1 cellular context compared by ENCODE assay signal in the genomic region with DNA sequence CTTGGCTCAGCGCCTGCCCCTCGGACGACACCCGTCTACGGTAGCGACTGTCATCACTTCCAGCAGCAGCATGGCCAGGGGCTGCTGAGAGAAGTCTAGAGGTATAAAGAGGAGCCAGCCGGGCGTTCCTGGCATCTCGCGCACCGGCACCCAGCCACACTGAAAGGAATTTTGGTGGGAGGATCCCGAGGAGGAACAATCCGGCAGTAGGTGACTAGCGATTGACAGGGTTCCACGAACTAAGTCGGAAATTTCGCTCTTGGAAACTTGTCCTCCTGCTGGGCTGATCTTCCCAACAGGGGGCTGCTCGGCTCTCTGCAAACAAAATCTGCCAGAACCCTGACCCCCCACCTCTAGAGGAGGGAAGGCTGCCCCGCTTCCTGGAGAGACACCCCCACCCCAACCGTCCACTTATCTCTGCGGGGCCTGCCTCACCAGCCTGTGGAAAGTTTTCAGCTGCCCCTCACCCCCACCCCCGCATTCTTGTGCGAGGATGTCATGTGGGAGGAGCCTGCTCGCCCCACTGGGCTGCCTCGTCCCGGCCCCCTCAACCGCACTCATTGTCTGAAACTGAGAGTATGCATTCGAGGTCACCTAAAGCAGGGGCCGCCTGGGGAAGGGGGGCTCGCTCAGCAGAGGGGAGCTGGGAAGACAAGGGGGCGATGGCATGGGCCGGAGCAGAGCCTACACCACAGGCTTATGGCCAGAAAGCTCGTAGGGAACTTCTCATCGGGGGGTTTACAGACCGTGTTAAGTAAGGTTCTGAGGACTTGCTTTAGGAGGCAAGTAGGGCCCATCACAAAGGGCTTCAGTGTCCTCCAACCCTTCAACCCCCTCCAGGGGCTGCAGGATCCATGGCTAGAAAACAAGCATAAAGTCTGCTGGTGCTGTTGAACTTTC.
TF ChIP-seq lines count a peak whose summit lies in the region.

No MANE protein-coding gene starts in this region.

TF ChIP-seq in HepG2, 621 proteins besides CTCF, POLR2A, EP300 and RAD21 (continued from another document):
- TF ChIP-seq, protein P1, sequence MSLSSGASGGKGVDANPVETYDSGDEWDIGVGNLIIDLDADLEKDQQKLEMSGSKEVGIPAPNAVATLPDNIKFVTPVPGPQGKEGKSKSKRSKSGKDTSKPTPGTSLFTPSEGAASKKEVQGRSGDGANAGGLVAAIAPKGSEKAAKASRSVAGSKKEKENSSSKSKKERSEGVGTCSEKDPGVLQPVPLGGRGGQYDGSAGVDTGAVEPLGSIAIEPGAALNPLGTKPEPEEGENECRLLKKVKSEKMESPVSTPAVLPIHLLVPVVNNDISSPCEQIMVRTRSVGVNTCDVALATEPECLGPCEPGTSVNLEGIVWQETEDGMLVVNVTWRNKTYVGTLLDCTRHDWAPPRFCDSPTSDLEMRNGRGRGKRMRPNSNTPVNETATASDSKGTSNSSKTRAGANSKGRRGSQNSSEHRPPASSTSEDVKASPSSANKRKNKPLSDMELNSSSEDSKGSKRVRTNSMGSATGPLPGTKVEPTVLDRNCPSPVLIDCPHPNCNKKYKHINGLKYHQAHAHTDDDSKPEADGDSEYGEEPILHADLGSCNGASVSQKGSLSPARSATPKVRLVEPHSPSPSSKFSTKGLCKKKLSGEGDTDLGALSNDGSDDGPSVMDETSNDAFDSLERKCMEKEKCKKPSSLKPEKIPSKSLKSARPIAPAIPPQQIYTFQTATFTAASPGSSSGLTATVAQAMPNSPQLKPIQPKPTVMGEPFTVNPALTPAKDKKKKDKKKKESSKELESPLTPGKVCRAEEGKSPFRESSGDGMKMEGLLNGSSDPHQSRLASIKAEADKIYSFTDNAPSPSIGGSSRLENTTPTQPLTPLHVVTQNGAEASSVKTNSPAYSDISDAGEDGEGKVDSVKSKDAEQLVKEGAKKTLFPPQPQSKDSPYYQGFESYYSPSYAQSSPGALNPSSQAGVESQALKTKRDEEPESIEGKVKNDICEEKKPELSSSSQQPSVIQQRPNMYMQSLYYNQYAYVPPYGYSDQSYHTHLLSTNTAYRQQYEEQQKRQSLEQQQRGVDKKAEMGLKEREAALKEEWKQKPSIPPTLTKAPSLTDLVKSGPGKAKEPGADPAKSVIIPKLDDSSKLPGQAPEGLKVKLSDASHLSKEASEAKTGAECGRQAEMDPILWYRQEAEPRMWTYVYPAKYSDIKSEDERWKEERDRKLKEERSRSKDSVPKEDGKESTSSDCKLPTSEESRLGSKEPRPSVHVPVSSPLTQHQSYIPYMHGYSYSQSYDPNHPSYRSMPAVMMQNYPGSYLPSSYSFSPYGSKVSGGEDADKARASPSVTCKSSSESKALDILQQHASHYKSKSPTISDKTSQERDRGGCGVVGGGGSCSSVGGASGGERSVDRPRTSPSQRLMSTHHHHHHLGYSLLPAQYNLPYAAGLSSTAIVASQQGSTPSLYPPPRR (CRISPR knock-in tag; IDR thresholded peaks at IDR 0.05; ENCODE audit: borderline replicate concordance) = peak; percentile 68; the same call in 1 of the 2 replicates
- no peak for TF ChIP-seq ZNF839 (CRISPR knock-in tag; IDR thresholded peaks at IDR 0.05; ENCODE audit: borderline replicate concordance)
- TF ChIP-seq ZNF83 (CRISPR knock-in tag; IDR thresholded peaks at IDR 0.05; ENCODE audit: borderline replicate concordance) = no peak
- TF ChIP-seq, protein P2, sequence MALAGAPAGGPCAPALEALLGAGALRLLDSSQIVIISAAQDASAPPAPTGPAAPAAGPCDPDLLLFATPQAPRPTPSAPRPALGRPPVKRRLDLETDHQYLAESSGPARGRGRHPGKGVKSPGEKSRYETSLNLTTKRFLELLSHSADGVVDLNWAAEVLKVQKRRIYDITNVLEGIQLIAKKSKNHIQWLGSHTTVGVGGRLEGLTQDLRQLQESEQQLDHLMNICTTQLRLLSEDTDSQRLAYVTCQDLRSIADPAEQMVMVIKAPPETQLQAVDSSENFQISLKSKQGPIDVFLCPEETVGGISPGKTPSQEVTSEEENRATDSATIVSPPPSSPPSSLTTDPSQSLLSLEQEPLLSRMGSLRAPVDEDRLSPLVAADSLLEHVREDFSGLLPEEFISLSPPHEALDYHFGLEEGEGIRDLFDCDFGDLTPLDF (CRISPR knock-in tag; IDR thresholded peaks at IDR 0.05) = 0 out of 2 replicates have a peak, but pooled peaks have one; percentile 5
- no peak for TF ChIP-seq ZNF615 (CRISPR knock-in tag; IDR thresholded peaks at IDR 0.05; ENCODE audit: borderline replicate concordance)
- no peak for TF ChIP-seq SMAD9 (CRISPR knock-in tag; IDR thresholded peaks at IDR 0.05)
- TF ChIP-seq RBFOX2 (IDR thresholded peaks at IDR 0.05; ENCODE audit: low read depth, low read length) = peak; percentile 75
- TF ChIP-seq JUNB (CRISPR knock-in tag; IDR thresholded peaks at IDR 0.05; ENCODE audit: borderline replicate concordance) = peak; percentile 55; the same call in 1 of the 2 replicates
- TF ChIP-seq FOSL1 (CRISPR knock-in tag; IDR thresholded peaks at IDR 0.05; ENCODE audit: borderline replicate concordance) = 0 out of 2 replicates have a peak, but pooled peaks have one; percentile 19
- TF ChIP-seq, protein P3, sequence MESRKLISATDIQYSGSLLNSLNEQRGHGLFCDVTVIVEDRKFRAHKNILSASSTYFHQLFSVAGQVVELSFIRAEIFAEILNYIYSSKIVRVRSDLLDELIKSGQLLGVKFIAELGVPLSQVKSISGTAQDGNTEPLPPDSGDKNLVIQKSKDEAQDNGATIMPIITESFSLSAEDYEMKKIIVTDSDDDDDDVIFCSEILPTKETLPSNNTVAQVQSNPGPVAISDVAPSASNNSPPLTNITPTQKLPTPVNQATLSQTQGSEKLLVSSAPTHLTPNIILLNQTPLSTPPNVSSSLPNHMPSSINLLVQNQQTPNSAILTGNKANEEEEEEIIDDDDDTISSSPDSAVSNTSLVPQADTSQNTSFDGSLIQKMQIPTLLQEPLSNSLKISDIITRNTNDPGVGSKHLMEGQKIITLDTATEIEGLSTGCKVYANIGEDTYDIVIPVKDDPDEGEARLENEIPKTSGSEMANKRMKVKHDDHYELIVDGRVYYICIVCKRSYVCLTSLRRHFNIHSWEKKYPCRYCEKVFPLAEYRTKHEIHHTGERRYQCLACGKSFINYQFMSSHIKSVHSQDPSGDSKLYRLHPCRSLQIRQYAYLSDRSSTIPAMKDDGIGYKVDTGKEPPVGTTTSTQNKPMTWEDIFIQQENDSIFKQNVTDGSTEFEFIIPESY (CRISPR knock-in tag; IDR thresholded peaks at IDR 0.05) = no peak
- no peak; the same call in 1 of the 2 replicates for TF ChIP-seq ZSCAN9 (CRISPR knock-in tag; IDR thresholded peaks at IDR 0.05; ENCODE audit: borderline replicate concordance)
- TF ChIP-seq, protein P4, sequence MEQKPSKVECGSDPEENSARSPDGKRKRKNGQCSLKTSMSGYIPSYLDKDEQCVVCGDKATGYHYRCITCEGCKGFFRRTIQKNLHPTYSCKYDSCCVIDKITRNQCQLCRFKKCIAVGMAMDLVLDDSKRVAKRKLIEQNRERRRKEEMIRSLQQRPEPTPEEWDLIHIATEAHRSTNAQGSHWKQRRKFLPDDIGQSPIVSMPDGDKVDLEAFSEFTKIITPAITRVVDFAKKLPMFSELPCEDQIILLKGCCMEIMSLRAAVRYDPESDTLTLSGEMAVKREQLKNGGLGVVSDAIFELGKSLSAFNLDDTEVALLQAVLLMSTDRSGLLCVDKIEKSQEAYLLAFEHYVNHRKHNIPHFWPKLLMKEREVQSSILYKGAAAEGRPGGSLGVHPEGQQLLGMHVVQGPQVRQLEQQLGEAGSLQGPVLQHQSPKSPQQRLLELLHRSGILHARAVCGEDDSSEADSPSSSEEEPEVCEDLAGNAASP (CRISPR knock-in tag; IDR thresholded peaks at IDR 0.05; ENCODE audit: borderline replicate concordance) = peak; percentile 66; the same call in 1 of the 2 replicates
- TF ChIP-seq, protein P5, sequence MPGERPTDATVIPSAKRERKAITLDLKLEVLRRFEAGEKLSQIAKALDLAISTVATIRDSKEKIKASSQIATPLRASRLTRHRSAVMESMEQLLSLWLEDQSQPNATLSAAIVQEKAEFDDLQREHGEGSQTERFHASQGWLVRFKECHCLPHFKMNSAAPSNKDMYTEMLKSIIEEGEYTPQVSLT (CRISPR knock-in tag; IDR thresholded peaks at IDR 0.05; ENCODE audit: borderline replicate concordance, low read depth) = peak; percentile 72; the same call in 1 of the 2 replicates
- no peak for TF ChIP-seq PPARG (CRISPR knock-in tag; conservative IDR thresholded peaks at IDR 0.05)
- no peak for TF ChIP-seq ZNF562 (CRISPR knock-in tag; IDR thresholded peaks at IDR 0.05; ENCODE audit: borderline replicate concordance)
- no peak for TF ChIP-seq IRF2 (CRISPR knock-in tag; IDR thresholded peaks at IDR 0.05)
- TF ChIP-seq ZNF746 (CRISPR knock-in tag; IDR thresholded peaks at IDR 0.05) = peak; percentile 97
- TF ChIP-seq KMT2B (CRISPR knock-in tag; IDR thresholded peaks at IDR 0.05) = no peak; the same call in 1 of the 2 replicates
- no peak for TF ChIP-seq SIX1 (CRISPR knock-in tag; IDR thresholded peaks at IDR 0.05; ENCODE audit: borderline replicate concordance)
- peak; percentile 2; the same call in 1 of the 2 replicates for TF ChIP-seq ZNF607 (CRISPR knock-in tag; IDR thresholded peaks at IDR 0.05; ENCODE audit: borderline replicate concordance)
- TF ChIP-seq, protein P6, sequence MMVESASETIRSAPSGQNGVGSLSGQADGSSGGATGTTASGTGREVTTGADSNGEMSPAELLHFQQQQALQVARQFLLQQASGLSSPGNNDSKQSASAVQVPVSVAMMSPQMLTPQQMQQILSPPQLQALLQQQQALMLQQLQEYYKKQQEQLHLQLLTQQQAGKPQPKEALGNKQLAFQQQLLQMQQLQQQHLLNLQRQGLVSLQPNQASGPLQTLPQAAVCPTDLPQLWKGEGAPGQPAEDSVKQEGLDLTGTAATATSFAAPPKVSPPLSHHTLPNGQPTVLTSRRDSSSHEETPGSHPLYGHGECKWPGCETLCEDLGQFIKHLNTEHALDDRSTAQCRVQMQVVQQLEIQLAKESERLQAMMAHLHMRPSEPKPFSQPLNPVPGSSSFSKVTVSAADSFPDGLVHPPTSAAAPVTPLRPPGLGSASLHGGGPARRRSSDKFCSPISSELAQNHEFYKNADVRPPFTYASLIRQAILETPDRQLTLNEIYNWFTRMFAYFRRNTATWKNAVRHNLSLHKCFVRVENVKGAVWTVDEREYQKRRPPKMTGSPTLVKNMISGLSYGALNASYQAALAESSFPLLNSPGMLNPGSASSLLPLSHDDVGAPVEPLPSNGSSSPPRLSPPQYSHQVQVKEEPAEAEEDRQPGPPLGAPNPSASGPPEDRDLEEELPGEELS (CRISPR knock-in tag; IDR thresholded peaks at IDR 0.05) = no peak
- TF ChIP-seq, protein P7, sequence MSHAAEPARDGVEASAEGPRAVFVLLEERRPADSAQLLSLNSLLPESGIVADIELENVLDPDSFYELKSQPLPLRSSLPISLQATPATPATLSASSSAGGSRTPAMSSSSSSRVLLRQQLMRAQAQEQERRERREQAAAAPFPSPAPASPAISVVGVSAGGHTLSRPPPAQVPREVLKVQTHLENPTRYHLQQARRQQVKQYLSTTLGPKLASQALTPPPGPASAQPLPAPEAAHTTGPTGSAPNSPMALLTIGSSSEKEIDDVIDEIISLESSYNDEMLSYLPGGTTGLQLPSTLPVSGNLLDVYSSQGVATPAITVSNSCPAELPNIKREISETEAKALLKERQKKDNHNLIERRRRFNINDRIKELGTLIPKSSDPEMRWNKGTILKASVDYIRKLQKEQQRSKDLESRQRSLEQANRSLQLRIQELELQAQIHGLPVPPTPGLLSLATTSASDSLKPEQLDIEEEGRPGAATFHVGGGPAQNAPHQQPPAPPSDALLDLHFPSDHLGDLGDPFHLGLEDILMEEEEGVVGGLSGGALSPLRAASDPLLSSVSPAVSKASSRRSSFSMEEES (CRISPR knock-in tag; IDR thresholded peaks at IDR 0.05) = no peak
- peak; percentile 84 for TF ChIP-seq ZBTB7B (CRISPR knock-in tag; IDR thresholded peaks at IDR 0.05)
- 0 out of 2 replicates have a peak, but pooled peaks have one; percentile 22 for TF ChIP-seq BORCS8-MEF2B (CRISPR knock-in tag; IDR thresholded peaks at IDR 0.05)
- peak; percentile 72 for TF ChIP-seq SALL1 (CRISPR knock-in tag; IDR thresholded peaks at IDR 0.05)
- no peak for TF ChIP-seq RARG (CRISPR knock-in tag; IDR thresholded peaks at IDR 0.05; ENCODE audit: low read depth)
- no peak for TF ChIP-seq MAF1 (CRISPR knock-in tag; IDR thresholded peaks at IDR 0.05; ENCODE audit: borderline replicate concordance)
- no peak for TF ChIP-seq CBX5 (CRISPR knock-in tag; IDR thresholded peaks at IDR 0.05; ENCODE audit: borderline replicate concordance)
- TF ChIP-seq TSC22D2 (CRISPR knock-in tag; IDR thresholded peaks at IDR 0.05; ENCODE audit: borderline replicate concordance) = no peak
- peak; percentile 51; the same call in 1 of the 2 replicates for TF ChIP-seq TAF1 (CRISPR knock-in tag; IDR thresholded peaks at IDR 0.05)
- TF ChIP-seq ARNTL (CRISPR knock-in tag; IDR thresholded peaks at IDR 0.05) = no peak; the same call in 1 of the 2 replicates
- TF ChIP-seq ZNF569 (CRISPR knock-in tag; IDR thresholded peaks at IDR 0.05; ENCODE audit: borderline replicate concordance) = no peak
- TF ChIP-seq ZNF350 (CRISPR knock-in tag; IDR thresholded peaks at IDR 0.05; ENCODE audit: borderline replicate concordance, low read depth) = no peak; the same call in 1 of the 2 replicates
- no peak for TF ChIP-seq NFIC (IDR thresholded peaks at IDR 0.05; ENCODE audit: low read length)
- no peak for TF ChIP-seq ZNF660 (CRISPR knock-in tag; IDR thresholded peaks at IDR 0.05; ENCODE audit: borderline replicate concordance, low read depth)
- TF ChIP-seq ZFYVE20 (CRISPR knock-in tag; IDR thresholded peaks at IDR 0.05; ENCODE audit: borderline replicate concordance, low read depth) = no peak
- TF ChIP-seq NCOA1 (CRISPR knock-in tag; IDR thresholded peaks at IDR 0.05) = no peak
- TF ChIP-seq ZNF567 (CRISPR knock-in tag; IDR thresholded peaks at IDR 0.05; ENCODE audit: borderline replicate concordance) = no peak
- TF ChIP-seq, protein P8, sequence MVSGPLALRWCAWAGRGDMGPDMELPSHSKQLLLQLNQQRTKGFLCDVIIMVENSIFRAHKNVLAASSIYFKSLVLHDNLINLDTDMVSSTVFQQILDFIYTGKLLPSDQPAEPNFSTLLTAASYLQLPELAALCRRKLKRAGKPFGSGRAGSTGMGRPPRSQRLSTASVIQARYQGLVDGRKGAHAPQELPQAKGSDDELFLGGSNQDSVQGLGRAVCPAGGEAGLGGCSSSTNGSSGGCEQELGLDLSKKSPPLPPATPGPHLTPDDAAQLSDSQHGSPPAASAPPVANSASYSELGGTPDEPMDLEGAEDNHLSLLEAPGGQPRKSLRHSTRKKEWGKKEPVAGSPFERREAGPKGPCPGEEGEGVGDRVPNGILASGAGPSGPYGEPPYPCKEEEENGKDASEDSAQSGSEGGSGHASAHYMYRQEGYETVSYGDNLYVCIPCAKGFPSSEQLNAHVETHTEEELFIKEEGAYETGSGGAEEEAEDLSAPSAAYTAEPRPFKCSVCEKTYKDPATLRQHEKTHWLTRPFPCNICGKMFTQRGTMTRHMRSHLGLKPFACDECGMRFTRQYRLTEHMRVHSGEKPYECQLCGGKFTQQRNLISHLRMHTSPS (CRISPR knock-in tag; IDR thresholded peaks at IDR 0.05; ENCODE audit: low read depth) = no peak
- TF ChIP-seq ZNF629 (CRISPR knock-in tag; conservative IDR thresholded peaks at IDR 0.05) = 0 out of 2 replicates have a peak, but pooled peaks have one; percentile 11
- no peak for TF ChIP-seq FLYWCH1 (CRISPR knock-in tag; IDR thresholded peaks at IDR 0.05)
- peak; percentile 64 for TF ChIP-seq ZNF547 (CRISPR knock-in tag; IDR thresholded peaks at IDR 0.05)
- no peak for TF ChIP-seq GZF1 (CRISPR knock-in tag; IDR thresholded peaks at IDR 0.05)
- 0 out of 2 replicates have a peak, but pooled peaks have one; percentile 73 for TF ChIP-seq NAIF1 (CRISPR knock-in tag; IDR thresholded peaks at IDR 0.05; ENCODE audit: borderline replicate concordance)
- peak; percentile 75; the same call in 1 of the 2 replicates for TF ChIP-seq ZNF501 (CRISPR knock-in tag; IDR thresholded peaks at IDR 0.05)
